In the genomic region with DNA sequence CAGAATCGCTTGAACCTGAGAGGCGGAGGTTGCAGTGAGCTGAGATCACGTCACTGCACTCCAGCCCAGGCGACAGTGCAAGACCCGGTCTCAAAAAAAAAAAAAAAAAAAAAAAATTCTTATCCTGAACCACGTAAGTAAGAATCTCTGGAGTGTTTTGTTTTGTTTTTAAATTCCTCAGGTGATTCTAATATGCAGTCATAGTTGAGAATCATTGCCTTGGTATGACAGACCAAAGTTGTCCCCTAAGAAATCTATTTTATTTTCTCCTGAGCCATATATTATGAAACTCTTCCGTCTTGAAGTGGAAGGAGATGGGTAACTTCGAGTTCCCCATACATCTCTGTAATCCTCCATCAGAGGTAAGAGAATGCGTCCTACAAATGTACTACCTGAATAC, we compare ENCODE assay signal across 26 cellular contexts. TPM values are rescaled to one million over a fixed set of nuclear protein-coding genes. Genes with fewer than 3 reads are reported as not detected.
"Had no signal": no experiment of that assay in that cellular context is flagged by ENCODE, and none has a peak within 500 bp of the region (broad histone marks: within the 10 kb centered on the region; RNA-seq: fewer than 3 reads in every experiment).

No MANE protein-coding gene starts in this region.

- H3K9me3 Mint-ChIP-seq: activated CD4-positive, alpha-beta T cell treated with anti-CD3 and anti-CD28 coated beads, Interleukin-2, amount 10 ng/mL, durations not matched to agents 24 days and 14 days; activated naive CD4-positive, alpha-beta T cell treated with anti-CD3 and anti-CD28 coated beads, Interleukin-2, amount 50 U/mL, for 24 hours; activated naive CD8-positive, alpha-beta T cell treated with anti-CD3 and anti-CD28 coated beads, Interleukin-2, amount 50 U/mL, for 24 hours; natural killer cell treated with Interleukin-12 subunit alpha and Interleukin-12 subunit beta and Interleukin-15 and Interleukin-18, amount 100 ng/mL, for 72 hours; T-helper 1 cell treated with Interleukin-12 subunit alpha and Interleukin-12 subunit beta and Interleukin-4 antibody, amounts not matched to agents 30 μg/mL and 1 μg/mL, for 36 hours had no signal

- H3K4me1 ChIP-seq: colonic mucosa, gastrocnemius medialis, testis, transverse colon had no signal

- DNase-seq: activated CD4-positive, alpha-beta memory T cell treated with anti-CD3 and anti-CD28 coated beads for 36 hours; activated CD4-positive, alpha-beta T cell treated with anti-CD3 and anti-CD28 coated beads, Interleukin-2, amount 10 ng/mL, durations not matched to agents 24 days and 14 days; activated CD4-positive, CD25-positive, alpha-beta regulatory T cell treated with anti-CD3 and anti-CD28 coated beads, Interleukin-2, amount 50 U/mL, for 72 hours; activated CD8-positive, alpha-beta memory T cell treated with anti-CD3 and anti-CD28 coated beads, Interleukin-2, amount 50 U/mL, for 4 hours; activated gamma-delta T cell treated with Interleukin-2 at 50 U/mL for 16 hours; activated naive CD8-positive, alpha-beta T cell treated with anti-CD3 and anti-CD28 coated beads, Interleukin-2, amount 50 U/mL, for 24 hours; activated T-cell treated with anti-CD3 and anti-CD28 coated beads, Interleukin-2, amount 50 U/mL, for 1 hour; amygdala; colonic mucosa; effector CD8-positive, alpha-beta T cell; gastrocnemius medialis; glutamatergic neuron; islet precursor cell; left cardiac atrium; left ventricle myocardium superior; mucosa of descending colon; right cardiac atrium; stimulated activated CD4-positive, alpha-beta T cell treated with anti-CD3 and anti-CD28 coated beads, Interleukin-2, amount 100 ng/mL, for 48 hours; stimulated activated naive CD8-positive, alpha-beta T cell treated with anti-CD3 and anti-CD28 coated beads, Interleukin-15, Interleukin-2, amounts not matched to agents 100 U/mL and 50 U/mL, for 24 hours; T1000; testis; transverse colon had no signal

- H3K27ac Mint-ChIP-seq: activated CD4-positive, alpha-beta memory T cell treated with anti-CD3 and anti-CD28 coated beads for 36 hours; activated CD4-positive, alpha-beta T cell treated with anti-CD3 and anti-CD28 coated beads, Interleukin-2, amount 10 ng/mL, durations not matched to agents 24 days and 14 days; activated naive CD4-positive, alpha-beta T cell treated with anti-CD3 and anti-CD28 coated beads, Interleukin-2, amount 50 U/mL, for 24 hours; activated naive CD8-positive, alpha-beta T cell treated with anti-CD3 and anti-CD28 coated beads, Interleukin-2, amount 50 U/mL, for 24 hours; natural killer cell treated with Interleukin-12 subunit alpha and Interleukin-12 subunit beta and Interleukin-15 and Interleukin-18, amount 100 ng/mL, for 72 hours; T-helper 1 cell treated with Interleukin-12 subunit alpha and Interleukin-12 subunit beta and Interleukin-4 antibody, amounts not matched to agents 30 μg/mL and 1 μg/mL, for 36 hours had no signal

- H3K4me3 Mint-ChIP-seq: activated CD4-positive, alpha-beta memory T cell treated with anti-CD3 and anti-CD28 coated beads for 36 hours; activated CD4-positive, alpha-beta T cell treated with anti-CD3 and anti-CD28 coated beads, Interleukin-2, amount 10 ng/mL, durations not matched to agents 24 days and 14 days; activated naive CD4-positive, alpha-beta T cell treated with anti-CD3 and anti-CD28 coated beads, Interleukin-2, amount 50 U/mL, for 24 hours; activated naive CD8-positive, alpha-beta T cell treated with anti-CD3 and anti-CD28 coated beads, Interleukin-2, amount 50 U/mL, for 24 hours; natural killer cell treated with Interleukin-12 subunit alpha and Interleukin-12 subunit beta and Interleukin-15 and Interleukin-18, amount 100 ng/mL, for 72 hours; T-helper 1 cell treated with Interleukin-12 subunit alpha and Interleukin-12 subunit beta and Interleukin-4 antibody, amounts not matched to agents 30 μg/mL and 1 μg/mL, for 36 hours had no signal

- H3K36me3 ChIP-seq: colonic mucosa, gastrocnemius medialis, transverse colon had no signal

- H3K27me3 Mint-ChIP-seq: activated CD4-positive, alpha-beta T cell treated with anti-CD3 and anti-CD28 coated beads, Interleukin-2, amount 10 ng/mL, durations not matched to agents 24 days and 14 days; activated naive CD8-positive, alpha-beta T cell treated with anti-CD3 and anti-CD28 coated beads, Interleukin-2, amount 50 U/mL, for 24 hours; natural killer cell treated with Interleukin-12 subunit alpha and Interleukin-12 subunit beta and Interleukin-15 and Interleukin-18, amount 100 ng/mL, for 72 hours had no signal

- H3K27me3 ChIP-seq: colonic mucosa, gastrocnemius medialis, testis, transverse colon had no signal

- H3K27ac ChIP-seq: colonic mucosa, gastrocnemius medialis, testis, transverse colon had no signal

- H3K4me1 Mint-ChIP-seq: activated CD4-positive, alpha-beta T cell treated with anti-CD3 and anti-CD28 coated beads, Interleukin-2, amount 10 ng/mL, durations not matched to agents 24 days and 14 days; activated naive CD4-positive, alpha-beta T cell treated with anti-CD3 and anti-CD28 coated beads, Interleukin-2, amount 50 U/mL, for 24 hours; activated naive CD8-positive, alpha-beta T cell treated with anti-CD3 and anti-CD28 coated beads, Interleukin-2, amount 50 U/mL, for 24 hours had no signal

- H3K4me3 ChIP-seq: colonic mucosa, gastrocnemius medialis, mucosa of descending colon, testis, transverse colon had no signal

- H3K9me3 ChIP-seq: colonic mucosa, gastrocnemius medialis, mucosa of descending colon, testis, transverse colon had no signal

- ATAC-seq: activated naive CD8-positive, alpha-beta T cell treated with anti-CD3 and anti-CD28 coated beads, Interleukin-2, amount 50 U/mL, for 24 hours; gastrocnemius medialis; left cardiac atrium; left ventricle myocardium superior; mucosa of descending colon; natural killer cell treated with Interleukin-12 subunit alpha and Interleukin-12 subunit beta and Interleukin-15 and Interleukin-18, amount 100 ng/mL, for 72 hours; right cardiac atrium; stimulated activated naive CD8-positive, alpha-beta T cell treated with anti-CD3 and anti-CD28 coated beads, Interleukin-15, Interleukin-2, amounts not matched to agents 100 U/mL and 50 U/mL, for 24 hours had no signal

- H3K36me3 Mint-ChIP-seq: activated CD4-positive, alpha-beta memory T cell treated with anti-CD3 and anti-CD28 coated beads for 36 hours; activated naive CD4-positive, alpha-beta T cell treated with anti-CD3 and anti-CD28 coated beads, Interleukin-2, amount 50 U/mL, for 24 hours; natural killer cell treated with Interleukin-12 subunit alpha and Interleukin-12 subunit beta and Interleukin-15 and Interleukin-18, amount 100 ng/mL, for 72 hours had no signal

RNA-seq across cellular contexts. Expression of a gene that starts 26.6 kb away (rescaled TPM):
- total RNA-seq: activated CD4-positive, alpha-beta memory T cell treated with anti-CD3 and anti-CD28 coated beads for 36 hours; activated CD4-positive, alpha-beta T cell treated with anti-CD3 and anti-CD28 coated beads, Interleukin-2, amount 10 ng/mL, durations not matched to agents 24 days and 14 days; activated CD8-positive, alpha-beta memory T cell treated with anti-CD3 and anti-CD28 coated beads for 36 hours; natural killer cell treated with Interleukin-12 subunit alpha and Interleukin-12 subunit beta and Interleukin-15 and Interleukin-18, amount 100 ng/mL, for 72 hours had no signal
